ENCODE assay signal across 28 cellular contexts in the genomic region with DNA sequence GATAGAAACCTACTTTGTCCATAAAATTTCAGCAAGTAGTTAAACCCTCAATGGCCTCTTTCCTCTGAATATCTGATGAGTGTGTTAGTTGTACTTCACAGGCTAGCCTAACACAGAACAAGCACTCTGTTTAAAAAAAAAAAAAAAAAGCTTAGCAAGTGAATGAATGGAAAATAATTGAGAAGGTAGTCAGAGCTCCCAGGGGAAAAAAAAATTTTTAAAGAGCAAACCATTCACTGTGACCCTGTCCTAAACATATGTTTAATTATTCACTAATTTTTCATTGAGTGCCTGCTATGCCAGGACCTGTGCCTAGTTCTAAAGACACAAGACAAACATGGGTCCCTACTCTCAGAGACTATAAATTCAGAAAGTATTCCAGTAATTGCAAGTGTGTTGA.
"Had no signal": no experiment of that assay in that cellular context is flagged by ENCODE, and none has a peak within 500 bp of the region (broad histone marks: within the 10 kb centered on the region; RNA-seq: fewer than 3 reads in every experiment).

No MANE protein-coding gene starts in this region.

- H3K4me3 Mint-ChIP-seq: activated CD4-positive, alpha-beta T cell treated with anti-CD3 and anti-CD28 coated beads for 36 hours; activated T-helper 1 cell treated with anti-CD3 and anti-CD28 coated beads, Interleukin-12 subunit alpha, Interleukin-12 subunit beta, Interleukin-2, Interleukin-4 antibody, amounts not matched to agents 30 ng/mL and 10 ng/mL and 1 ng/mL, durations not matched to agents 14 hours and 24 hours and 36 hours; naive B cell; neural crest cell; T-helper 2 cell treated with Interferon-gamma antibody and Interleukin-4, amounts not matched to agents 5 μg/mL and 100 μg/mL, for 36 hours; WTC11 had no signal

- FAIRE-seq: endothelial cell of umbilical vein, TTC549, urothelium cell line had no signal

- H3K27me3 ChIP-seq: adrenal gland, cardiac muscle cell, foreskin keratinocyte, sigmoid colon, spleen, tibial artery had no signal

- H3K4me1 Mint-ChIP-seq: activated CD4-positive, alpha-beta T cell treated with anti-CD3 and anti-CD28 coated beads for 36 hours; naive B cell; neural crest cell; WTC11 had no signal

- DNase-seq: activated CD4-positive, alpha-beta T cell treated with anti-CD3 and anti-CD28 coated beads for 36 hours; activated CD4-positive, alpha-beta T cell treated with anti-CD3 and anti-CD28 coated beads, Interleukin-2, amount 50 U/mL, for 48 hours; activated gamma-delta T cell treated with Interleukin-2 at 50 U/mL for 16 hours; activated T-cell treated with anti-CD3 and anti-CD28 coated beads for 4 hours; adrenal gland; dermis blood vessel endothelial cell; effector memory CD4-positive, alpha-beta T cell; foreskin keratinocyte; hypothalamus; islet precursor cell; left ventricle myocardium superior; mesenchymal stem cell; mucosa of descending colon; naive B cell; sigmoid colon; spleen; stimulated activated naive CD4-positive, alpha-beta T cell; SW 1271; tibial artery had no signal

- H3K36me3 Mint-ChIP-seq: activated naive CD4-positive, alpha-beta T cell treated with anti-CD3 and anti-CD28 coated beads, Interleukin-2, amount 50 U/mL, for 72 hours; naive B cell; WTC11 had no signal

- H3K4me1 ChIP-seq: foreskin keratinocyte, sigmoid colon, spleen had no signal

- ATAC-seq: activated CD4-positive, alpha-beta T cell treated with anti-CD3 and anti-CD28 coated beads for 36 hours; activated naive CD4-positive, alpha-beta T cell treated with anti-CD3 and anti-CD28 coated beads, Interleukin-2, amount 50 U/mL, for 72 hours; foreskin keratinocyte; WTC11 had no signal

- H3K27ac Mint-ChIP-seq: activated CD4-positive, alpha-beta T cell treated with anti-CD3 and anti-CD28 coated beads for 36 hours; activated naive CD4-positive, alpha-beta T cell treated with anti-CD3 and anti-CD28 coated beads, Interleukin-2, amount 50 U/mL, for 72 hours; activated T-helper 1 cell treated with anti-CD3 and anti-CD28 coated beads, Interleukin-12 subunit alpha, Interleukin-12 subunit beta, Interleukin-2, Interleukin-4 antibody, amounts not matched to agents 30 ng/mL and 10 ng/mL and 1 ng/mL, durations not matched to agents 14 hours and 24 hours and 36 hours; naive B cell; T-helper 2 cell treated with Interferon-gamma antibody and Interleukin-4, amounts not matched to agents 5 μg/mL and 100 μg/mL, for 36 hours; WTC11 had no signal

- H3K9me3 Mint-ChIP-seq: T-helper 2 cell treated with Interferon-gamma antibody and Interleukin-4, amounts not matched to agents 5 μg/mL and 100 μg/mL, for 36 hours had no signal

- H3K4me3 ChIP-seq: adrenal gland, cardiac muscle cell, mucosa of descending colon, sigmoid colon, spleen, tibial artery had no signal

- H3K9me3 ChIP-seq: adrenal gland, mucosa of descending colon, sigmoid colon, tibial artery had no signal

- H3K27ac ChIP-seq: adrenal gland, cardiac muscle cell, foreskin keratinocyte, sigmoid colon, spleen, tibial artery had no signal

- H3K36me3 ChIP-seq: adrenal gland, sigmoid colon, spleen, tibial artery had no signal
